ENCODE assay signal across 1 cellular context in the genomic region with DNA sequence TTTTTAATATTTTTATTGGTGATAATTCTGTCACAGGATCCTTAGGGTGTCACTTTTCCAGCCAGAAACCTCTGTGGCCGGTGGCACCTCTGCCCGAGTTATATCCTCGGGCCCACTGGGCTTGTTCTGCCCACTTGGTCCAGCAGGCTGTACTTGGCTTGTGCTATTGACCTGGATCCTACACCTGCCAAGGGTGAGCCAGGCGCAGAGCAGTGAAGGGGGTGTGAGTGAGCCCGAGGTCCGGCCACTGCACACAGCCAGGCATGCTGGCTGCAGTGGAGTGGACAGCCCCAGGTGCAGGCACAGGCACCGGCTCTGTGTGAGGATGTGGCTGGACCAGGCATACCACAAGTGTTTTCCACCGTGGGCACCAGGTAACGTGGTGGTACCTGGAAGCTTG.
A peak's percentile ranks its signal among the peaks of the same experiment; 100 is the strongest.
TF ChIP-seq lines count a peak whose summit lies in the region.

No MANE protein-coding gene starts in this region.

TF ChIP-seq in HepG2, 621 proteins besides CTCF, POLR2A, EP300 and RAD21:
- 0 out of 2 replicates have a peak, but pooled peaks have one; percentile 21 for TF ChIP-seq ATF7-NPFF (CRISPR knock-in tag; IDR thresholded peaks at IDR 0.05; ENCODE audit: low read depth)
- TF ChIP-seq JUND (CRISPR knock-in tag; IDR thresholded peaks at IDR 0.05), result 0 out of 2 replicates have a peak, but pooled peaks have one; percentile 13
- peak; percentile 69; the same call in 1 of the 2 replicates for TF ChIP-seq ZNF7 (CRISPR knock-in tag; IDR thresholded peaks at IDR 0.05)
- no peak for TF ChIP-seq NFKBIZ (CRISPR knock-in tag; IDR thresholded peaks at IDR 0.05)
- peak; percentile 33; the same call in 1 of the 2 replicates for TF ChIP-seq ZNF768 (CRISPR knock-in tag; IDR thresholded peaks at IDR 0.05)
- TF ChIP-seq, protein P1, sequence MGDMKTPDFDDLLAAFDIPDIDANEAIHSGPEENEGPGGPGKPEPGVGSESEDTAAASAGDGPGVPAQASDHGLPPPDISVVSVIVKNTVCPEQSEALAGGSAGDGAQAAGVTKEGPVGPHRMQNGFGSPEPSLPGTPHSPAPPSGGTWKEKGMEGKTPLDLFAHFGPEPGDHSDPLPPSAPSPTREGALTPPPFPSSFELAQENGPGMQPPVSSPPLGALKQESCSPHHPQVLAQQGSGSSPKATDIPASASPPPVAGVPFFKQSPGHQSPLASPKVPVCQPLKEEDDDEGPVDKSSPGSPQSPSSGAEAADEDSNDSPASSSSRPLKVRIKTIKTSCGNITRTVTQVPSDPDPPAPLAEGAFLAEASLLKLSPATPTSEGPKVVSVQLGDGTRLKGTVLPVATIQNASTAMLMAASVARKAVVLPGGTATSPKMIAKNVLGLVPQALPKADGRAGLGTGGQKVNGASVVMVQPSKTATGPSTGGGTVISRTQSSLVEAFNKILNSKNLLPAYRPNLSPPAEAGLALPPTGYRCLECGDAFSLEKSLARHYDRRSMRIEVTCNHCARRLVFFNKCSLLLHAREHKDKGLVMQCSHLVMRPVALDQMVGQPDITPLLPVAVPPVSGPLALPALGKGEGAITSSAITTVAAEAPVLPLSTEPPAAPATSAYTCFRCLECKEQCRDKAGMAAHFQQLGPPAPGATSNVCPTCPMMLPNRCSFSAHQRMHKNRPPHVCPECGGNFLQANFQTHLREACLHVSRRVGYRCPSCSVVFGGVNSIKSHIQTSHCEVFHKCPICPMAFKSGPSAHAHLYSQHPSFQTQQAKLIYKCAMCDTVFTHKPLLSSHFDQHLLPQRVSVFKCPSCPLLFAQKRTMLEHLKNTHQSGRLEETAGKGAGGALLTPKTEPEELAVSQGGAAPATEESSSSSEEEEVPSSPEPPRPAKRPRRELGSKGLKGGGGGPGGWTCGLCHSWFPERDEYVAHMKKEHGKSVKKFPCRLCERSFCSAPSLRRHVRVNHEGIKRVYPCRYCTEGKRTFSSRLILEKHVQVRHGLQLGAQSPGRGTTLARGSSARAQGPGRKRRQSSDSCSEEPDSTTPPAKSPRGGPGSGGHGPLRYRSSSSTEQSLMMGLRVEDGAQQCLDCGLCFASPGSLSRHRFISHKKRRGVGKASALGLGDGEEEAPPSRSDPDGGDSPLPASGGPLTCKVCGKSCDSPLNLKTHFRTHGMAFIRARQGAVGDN (CRISPR knock-in tag; IDR thresholded peaks at IDR 0.05), result peak; percentile 37; the same call in 1 of the 2 replicates
- no peak for TF ChIP-seq GPN1 (CRISPR knock-in tag; IDR thresholded peaks at IDR 0.05; ENCODE audit: borderline replicate concordance)
TF ChIP-seq in HepG2: peak in this region for 5.
